Comparison of ENCODE assay signal across 8 cellular contexts in genomic region chr1:23800396-23801337, GRCh38. TPM values are rescaled to one million over a fixed set of nuclear protein-coding genes. Genes with fewer than 3 reads are reported as not detected.
A peak's percentile ranks its signal among the peaks of the same experiment; 100 is the strongest.
DNase-seq lines count a peak whose midpoint lies in the region; ATAC-seq and TF ChIP-seq lines count a peak whose summit lies in the region.

Gene GALE (minus strand): TSS chr1:23800754. CDS start chr1:23799007, 1,747 bp downstream.

- peak within 1 kb of the TSS; percentile 80 for H3K27ac ChIP-seq in trophoblast cell (ENCODE audit: low read depth, low read length)
- H3K27ac ChIP-seq in tibial nerve = peak within 1 kb of the TSS; percentile 64 to 97 (median 95)

- H3K9ac ChIP-seq in trophoblast cell (ENCODE audit: low read length) = peak within 1 kb of the TSS; percentile 98

- no CpG with 5 or more reads among the region's 83 CpGs for WGBS in trophoblast cell (ENCODE audit: extremely low coverage, insufficient coverage, insufficient read length)
- 0 to 2% methylated on average over 13 to 50 of the region's 83 CpGs for WGBS in tibial nerve, 2 donors

- peak within 1 kb of the TSS; percentile 93 for H3K4me3 ChIP-seq in GM06990 (replicated peaks; ENCODE audit: low read depth, low read length)
- H3K4me3 ChIP-seq in trophoblast cell (ENCODE audit: low read depth, low read length) = peak within 1 kb of the TSS; percentile 99
- peak within 1 kb of the TSS; percentile 55 to 98 (median 86) for H3K4me3 ChIP-seq in tibial nerve

- peak within 1 kb of the TSS; percentile 91 for H3K27ac Mint-ChIP-seq in activated naive CD8-positive, alpha-beta T cell treated with anti-CD3 and anti-CD28 coated beads, Interleukin-2, amount 50 U/mL, for 24 hours

- peak within 1 kb of the TSS; percentile 96 for H3K4me2 ChIP-seq in trophoblast cell (ENCODE audit: low read length)

- peak within 1 kb of the TSS; percentile 80 for H4K8ac ChIP-seq in trophoblast cell (ENCODE audit: low read depth, low read length)

- peak within 1 kb of the TSS; percentile 30 for H2AFZ ChIP-seq in trophoblast cell (ENCODE audit: insufficient read depth, low read length, poor library complexity)

- H3K14ac ChIP-seq in trophoblast cell (ENCODE audit: low read length) = peak within 1 kb of the TSS; percentile 88

- H4K91ac ChIP-seq in trophoblast cell (ENCODE audit: low read depth, low read length) = peak within 1 kb of the TSS; percentile 92

- no peaks in the 10 kb centered on the region for H3K27me3 Mint-ChIP-seq in activated naive CD8-positive, alpha-beta T cell treated with anti-CD3 and anti-CD28 coated beads, Interleukin-2, amount 50 U/mL, for 24 hours

- H2AK5ac ChIP-seq in trophoblast cell (ENCODE audit: low read length) = peak within 1 kb of the TSS; percentile 99

- no peaks in the 10 kb centered on the region for H3K9me3 Mint-ChIP-seq in activated naive CD8-positive, alpha-beta T cell treated with anti-CD3 and anti-CD28 coated beads, Interleukin-2, amount 50 U/mL, for 24 hours

- TF ChIP-seq CTCF in GM06990 (IDR thresholded peaks at IDR 0.05; ENCODE audit: insufficient read depth, low read length, poor library complexity, severe bottlenecking) (no peak), tibial nerve (IDR thresholded peaks at IDR 0.05) (peak in 1 of 5 experiments; percentile 69)

- H3K18ac ChIP-seq in trophoblast cell (ENCODE audit: low read length) = peak within 1 kb of the TSS; percentile 99

- H3K23ac ChIP-seq in trophoblast cell (ENCODE audit: low read length) = peak within 1 kb of the TSS; percentile 55

- H3K9me3 ChIP-seq in trophoblast cell (ENCODE audit: insufficient read depth, low read depth, low read length) = no peaks in the 10 kb centered on the region
- H3K9me3 ChIP-seq in tibial nerve = no peaks in the 10 kb centered on the region

- peak; percentile 96 for DNase-seq in GM06990 (ENCODE audit: extremely low read depth, insufficient read length)
- DNase-seq in NCI-H1417 treated with DMSO at 0.1 percent for 48 hours (lab: John Stamatoyannopoulos, UW) = peak; percentile 41
- DNase-seq in SW480 (ENCODE audit: low spot score) = peak; percentile 94
- DNase-seq in activated naive CD8-positive, alpha-beta T cell treated with anti-CD3 and anti-CD28 coated beads, Interleukin-2, amount 50 U/mL, for 24 hours = peak; percentile 97
- peak; percentile 98 for DNase-seq in Right ventricle myocardium superior
- DNase-seq in trophoblast cell = peak; percentile 93 to 97
- DNase-seq in tibial nerve (ENCODE audit: low spot score in 2 of 2) = peak; percentile 96

- H3K36me3 ChIP-seq in GM06990 (ENCODE audit: control insufficient read depth, insufficient read depth, low read length) (peaks cover 16% of the 10 kb centered on the region), trophoblast cell (ENCODE audit: control insufficient read depth in 1 of 2, insufficient read depth in 2 of 2, low read length in 2 of 2) (peaks cover 34 to 38% of the 10 kb centered on the region in 2 experiments), tibial nerve (peaks cover 0 to 51% (median 0%) of the 10 kb centered on the region in 3 donors)

- intact Hi-C loops in Right ventricle myocardium superior (cut with DNase I) = no loop called here

- H3K27me3 ChIP-seq in GM06990 (replicated peaks; ENCODE audit: control insufficient read depth, insufficient read depth, low read length) (no peaks in the 10 kb centered on the region), trophoblast cell (ENCODE audit: insufficient read depth, low read length) (no peaks in the 10 kb centered on the region), tibial nerve (no peaks in the 10 kb centered on the region)

- peak within 1 kb of the TSS; percentile 93 for H3K4ac ChIP-seq in trophoblast cell (ENCODE audit: low read depth, low read length)

- peak; percentile 48 to 63 for TF ChIP-seq POLR2A in tibial nerve (IDR thresholded peaks at IDR 0.05)

- H4K12ac ChIP-seq in trophoblast cell (ENCODE audit: low read depth, low read length) = peak within 1 kb of the TSS; percentile 81

- H2BK120ac ChIP-seq in trophoblast cell (ENCODE audit: insufficient read depth, low read length, poor library complexity) = peak within 1 kb of the TSS; percentile 70

- peak within 1 kb of the TSS; percentile 95 for H3K4me3 Mint-ChIP-seq in activated naive CD8-positive, alpha-beta T cell treated with anti-CD3 and anti-CD28 coated beads, Interleukin-2, amount 50 U/mL, for 24 hours

- H2BK12ac ChIP-seq in trophoblast cell (ENCODE audit: low read length) = peak within 1 kb of the TSS; percentile 47

- ATAC-seq in HG02642 (IDR thresholded peaks at IDR 0.05; ENCODE audit: poor library complexity, unreplicated experiment) = peak; percentile 78
- ATAC-seq in activated naive CD8-positive, alpha-beta T cell treated with anti-CD3 and anti-CD28 coated beads, Interleukin-2, amount 50 U/mL, for 24 hours = peak; percentile 85
- peak; percentile 97 for ATAC-seq in Right ventricle myocardium superior (ENCODE audit: poor library complexity)

- H3K4me1 ChIP-seq in trophoblast cell (ENCODE audit: control insufficient read depth in 1 of 2, insufficient read depth in 2 of 2, low read length in 2 of 2) = peaks cover 7 to 16% of the 10 kb centered on the region in 2 experiments
- H3K4me1 ChIP-seq in tibial nerve = peaks cover 0 to 29% (median 18%) of the 10 kb centered on the region in 4 donors

- peaks cover 20% of the 10 kb centered on the region for H3K4me1 Mint-ChIP-seq in activated naive CD8-positive, alpha-beta T cell treated with anti-CD3 and anti-CD28 coated beads, Interleukin-2, amount 50 U/mL, for 24 hours

- H3K79me1 ChIP-seq in trophoblast cell (ENCODE audit: low read length) = peaks cover 14% of the 10 kb centered on the region

- H3K79me2 ChIP-seq in trophoblast cell (ENCODE audit: control insufficient read depth, insufficient read depth, low read length, poor library complexity) = peaks cover 7% of the 10 kb centered on the region

- peaks cover 8% of the 10 kb centered on the region for H3K36me3 Mint-ChIP-seq in activated naive CD8-positive, alpha-beta T cell treated with anti-CD3 and anti-CD28 coated beads, Interleukin-2, amount 50 U/mL, for 24 hours (ENCODE audit: low read depth)

- peak within 1 kb of the TSS; percentile 91 for H2BK5ac ChIP-seq in trophoblast cell (ENCODE audit: low read depth, low read length, poor library complexity)

- peak; percentile 89 to 96 for TF ChIP-seq EP300 in tibial nerve (IDR thresholded peaks at IDR 0.05)

RNA-seq across cellular contexts. Expression of gene GALE, which starts in this region (rescaled TPM):
- total RNA-seq in Right ventricle myocardium superior = 5.3 TPM
- polyA plus RNA-seq in trophoblast cell (2013) = 48.7 and 50.7 TPM in 2 replicates
- 10 to 100 TPM; 12.6 to 21.6 (median 15.8) TPM for total RNA-seq in tibial nerve

Comparison
In these comparisons a context has a peak if more than half of its experiments do, and no peak if none do; other contexts are left out.
1. Peak in every context shown above with its lines: DNase-seq, ATAC-seq, H3K4me3 ChIP-seq and H3K27ac ChIP-seq.
2. DNase-seq: peak in every context shown above with its lines; median percentile 98 in Right ventricle myocardium superior; 97 in activated naive CD8-positive, alpha-beta T cell treated with anti-CD3 and anti-CD28 coated beads, Interleukin-2, amount 50 U/mL, for 24 hours; 96 in GM06990; 96 in tibial nerve; 95 in trophoblast cell; 94 in SW480; 41 in NCI-H1417 treated with DMSO at 0.1 percent for 48 hours.